8 cellular contexts compared by ENCODE assay signal in the genomic region with DNA sequence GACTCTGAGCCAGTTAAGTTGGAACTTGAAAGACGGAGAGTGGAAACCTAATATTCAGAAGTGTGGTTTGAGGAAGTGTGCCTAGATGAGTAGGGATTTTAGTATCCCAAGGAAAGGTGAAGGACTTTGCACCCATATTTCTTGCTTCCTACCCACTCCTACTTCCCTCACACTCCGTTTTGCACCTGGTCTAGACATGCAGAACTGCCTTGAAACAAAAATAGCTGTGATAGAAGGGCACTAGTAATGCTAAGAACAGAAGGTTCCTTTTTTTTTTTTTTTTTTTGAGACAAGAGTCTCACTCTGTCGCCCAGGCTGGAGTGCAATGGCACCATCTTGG. TPM values are rescaled to one million over a fixed set of nuclear protein-coding genes. Genes with fewer than 3 reads are reported as not detected.
DNase-seq lines count a peak whose midpoint lies in the region; ATAC-seq and TF ChIP-seq lines count a peak whose summit lies in the region.

No MANE protein-coding gene starts in this region.

- no peak for TF ChIP-seq RAD21 in liver (IDR thresholded peaks at IDR 0.05)

- no peaks in the 10 kb centered on the region for H3K9me3 ChIP-seq in liver (ENCODE audit: control insufficient read depth in 4 of 4, low read length in 3 of 4)
- H3K9me3 ChIP-seq in tibial artery: no peaks in the 10 kb centered on the region

- H3K4me1 ChIP-seq in liver (ENCODE audit: control insufficient read depth in 4 of 4, insufficient read depth in 4 of 4, low read length in 3 of 4): peaks cover 0 to 22% (median 10%) of the 10 kb centered on the region in 4 donors
- H3K4me1 ChIP-seq in tibial artery: peaks cover 0 to 19% (median 11%) of the 10 kb centered on the region in 4 donors

- no peaks in the 10 kb centered on the region for H3K27me3 ChIP-seq in liver (ENCODE audit: control insufficient read depth in 4 of 4, insufficient read depth in 4 of 4, low read length in 3 of 4)
- peaks cover 0 to 3% of the 10 kb centered on the region in 2 donors for H3K27me3 ChIP-seq in tibial artery

- 41% methylated on average over 3 of the region's 3 CpGs for WGBS in liver

- H3K27ac Mint-ChIP-seq in activated naive CD4-positive, alpha-beta T cell treated with anti-CD3 and anti-CD28 coated beads for 36 hours: no peak overlapping the region
- no peak overlapping the region for H3K27ac Mint-ChIP-seq in activated naive CD8-positive, alpha-beta T cell

- H3K27ac ChIP-seq in liver (ENCODE audit: low read depth in 1 of 2, low read length in 2 of 2) (no peak overlapping the region), tibial artery (peak overlapping the region in 1 of 2 donors; percentile 82)

- H3K9me3 Mint-ChIP-seq in activated naive CD4-positive, alpha-beta T cell treated with anti-CD3 and anti-CD28 coated beads for 36 hours: no peaks in the 10 kb centered on the region
- H3K9me3 Mint-ChIP-seq in activated naive CD8-positive, alpha-beta T cell (ENCODE audit: low read depth): no peaks in the 10 kb centered on the region

- CTCF ChIA-PET in activated naive CD4-positive, alpha-beta T cell treated with anti-CD3 and anti-CD28 coated beads for 36 hours (lab: Charles Lee): interaction anchor here (0.7 to 3.5 kb wide), 12 partner anchors 9 to 130 kb away, joined by 3 to 19 read pairs (median 4); partner anchors contain the start of gene WNT1

- ATAC-seq in GM18520 (IDR thresholded peaks at IDR 0.05; ENCODE audit: unreplicated experiment): no peak

- intact Hi-C loops in activated naive CD4-positive, alpha-beta T cell treated with anti-CD3 and anti-CD28 coated beads for 36 hours (cut with micrococcal nuclease): no loop called here
- intact Hi-C loops in tibial artery (cut with DNase I; ENCODE audit: low total_unique reads): no loop called here

- TF ChIP-seq CTCF in liver (IDR thresholded peaks at IDR 0.05; ENCODE audit: low read depth, low read length, missing input control): no peak
- no peak for TF ChIP-seq CTCF in tibial artery (IDR thresholded peaks at IDR 0.05)

- H3K27me3 Mint-ChIP-seq in activated naive CD4-positive, alpha-beta T cell treated with anti-CD3 and anti-CD28 coated beads for 36 hours (ENCODE audit: low read depth): peaks cover 2% of the 10 kb centered on the region
- H3K27me3 Mint-ChIP-seq in activated naive CD8-positive, alpha-beta T cell: no peaks in the 10 kb centered on the region

- no peak for DNase-seq in activated naive CD4-positive, alpha-beta T cell treated with anti-CD3 and anti-CD28 coated beads for 36 hours
- no peak for DNase-seq in activated naive CD4-positive, alpha-beta T cell (lab: John Stamatoyannopoulos, UW)
- no peak for DNase-seq in tibial artery
- DNase-seq in NCI-H2029 treated with DMSO at 0.1 percent for 48 hours (lab: John Stamatoyannopoulos, UW): no peak
- DNase-seq in NCI-H524 (lab: John Stamatoyannopoulos, UW): no peak

- H3K4me3 Mint-ChIP-seq in activated naive CD4-positive, alpha-beta T cell treated with anti-CD3 and anti-CD28 coated beads for 36 hours: peak overlapping the region; percentile 97
- peak overlapping the region; percentile 97 for H3K4me3 Mint-ChIP-seq in activated naive CD8-positive, alpha-beta T cell

- H3K9ac ChIP-seq in liver (ENCODE audit: low read depth in 1 of 2, low read length in 2 of 2): no peak overlapping the region

- H3K36me3 Mint-ChIP-seq in activated naive CD4-positive, alpha-beta T cell treated with anti-CD3 and anti-CD28 coated beads for 36 hours (ENCODE audit: low read depth): peaks cover 9% of the 10 kb centered on the region
- H3K36me3 Mint-ChIP-seq in activated naive CD8-positive, alpha-beta T cell: no peaks in the 10 kb centered on the region

- H3K4me3 ChIP-seq in liver (ENCODE audit: low read depth in 1 of 3, low read length in 3 of 3) (peak overlapping the region in 2 of 3 donors; percentile 83 to 84), tibial artery (peak overlapping the region; percentile 83 to 100)

- no peaks in the 10 kb centered on the region for H3K36me3 ChIP-seq in liver (ENCODE audit: control insufficient read depth in 4 of 4, insufficient read depth in 3 of 4, low read depth in 1 of 4, low read length in 3 of 4)
- H3K36me3 ChIP-seq in tibial artery: peaks cover 0 to 3% (median 0%) of the 10 kb centered on the region in 3 donors

- peaks cover 29% of the 10 kb centered on the region for H3K4me1 Mint-ChIP-seq in activated naive CD4-positive, alpha-beta T cell treated with anti-CD3 and anti-CD28 coated beads for 36 hours (ENCODE audit: low read depth)
- H3K4me1 Mint-ChIP-seq in activated naive CD8-positive, alpha-beta T cell (ENCODE audit: low read depth): peaks cover 31% of the 10 kb centered on the region

TF ChIP-seq in liver, 16 proteins besides CTCF, POLR2A, EP300 and RAD21:
- TF ChIP-seq, protein P1, sequence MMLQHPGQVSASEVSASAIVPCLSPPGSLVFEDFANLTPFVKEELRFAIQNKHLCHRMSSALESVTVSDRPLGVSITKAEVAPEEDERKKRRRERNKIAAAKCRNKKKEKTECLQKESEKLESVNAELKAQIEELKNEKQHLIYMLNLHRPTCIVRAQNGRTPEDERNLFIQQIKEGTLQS (IDR thresholded peaks at IDR 0.05): no peak
- TF ChIP-seq NR2F2 (IDR thresholded peaks at IDR 0.05): no peak
- TF ChIP-seq HNF4A (conservative IDR thresholded peaks at IDR 0.05): no peak
- TF ChIP-seq RXRA (IDR thresholded peaks at IDR 0.05): no peak
- no peak for TF ChIP-seq JUND (IDR thresholded peaks at IDR 0.05)
- no peak for TF ChIP-seq YY1 (IDR thresholded peaks at IDR 0.05)
- no peak for TF ChIP-seq MAX (IDR thresholded peaks at IDR 0.05)
- TF ChIP-seq TAF1 (conservative IDR thresholded peaks at IDR 0.05): no peak
- no peak for TF ChIP-seq FOXA2 (IDR thresholded peaks at IDR 0.05)
- no peak for TF ChIP-seq GABPA (IDR thresholded peaks at IDR 0.05 in 1 of 2, conservative IDR thresholded peaks at IDR 0.05 in 1 of 2)
- no peak for TF ChIP-seq FOXA1 (IDR thresholded peaks at IDR 0.05)
- TF ChIP-seq HNF4G (IDR thresholded peaks at IDR 0.05): no peak
- TF ChIP-seq, protein P2, sequence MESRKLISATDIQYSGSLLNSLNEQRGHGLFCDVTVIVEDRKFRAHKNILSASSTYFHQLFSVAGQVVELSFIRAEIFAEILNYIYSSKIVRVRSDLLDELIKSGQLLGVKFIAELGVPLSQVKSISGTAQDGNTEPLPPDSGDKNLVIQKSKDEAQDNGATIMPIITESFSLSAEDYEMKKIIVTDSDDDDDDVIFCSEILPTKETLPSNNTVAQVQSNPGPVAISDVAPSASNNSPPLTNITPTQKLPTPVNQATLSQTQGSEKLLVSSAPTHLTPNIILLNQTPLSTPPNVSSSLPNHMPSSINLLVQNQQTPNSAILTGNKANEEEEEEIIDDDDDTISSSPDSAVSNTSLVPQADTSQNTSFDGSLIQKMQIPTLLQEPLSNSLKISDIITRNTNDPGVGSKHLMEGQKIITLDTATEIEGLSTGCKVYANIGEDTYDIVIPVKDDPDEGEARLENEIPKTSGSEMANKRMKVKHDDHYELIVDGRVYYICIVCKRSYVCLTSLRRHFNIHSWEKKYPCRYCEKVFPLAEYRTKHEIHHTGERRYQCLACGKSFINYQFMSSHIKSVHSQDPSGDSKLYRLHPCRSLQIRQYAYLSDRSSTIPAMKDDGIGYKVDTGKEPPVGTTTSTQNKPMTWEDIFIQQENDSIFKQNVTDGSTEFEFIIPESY (IDR thresholded peaks at IDR 0.05): no peak
- no peak for TF ChIP-seq EGR1 (IDR thresholded peaks at IDR 0.05; ENCODE audit: low read depth in 2 of 2)
- no peak for TF ChIP-seq SP1 (IDR thresholded peaks at IDR 0.05)
- no peak for TF ChIP-seq REST (IDR thresholded peaks at IDR 0.05)

RNA-seq across cellular contexts. Expression of gene ARF3, which starts 0.7 kb away (rescaled TPM):
- total RNA-seq in activated naive CD4-positive, alpha-beta T cell treated with anti-CD3 and anti-CD28 coated beads for 36 hours: 10 to 100 TPM; 84.4 to 87.3 TPM
- 10 to 100 TPM; 17.1 to 21.6 TPM for total RNA-seq in liver
- 10 to 100 TPM; 14.1 to 29.5 TPM for polyA plus RNA-seq in liver

RNA-seq across cellular contexts. Expression of gene WNT10B, which starts 13.5 kb away (rescaled TPM):
- not detected for total RNA-seq in activated naive CD4-positive, alpha-beta T cell treated with anti-CD3 and anti-CD28 coated beads for 36 hours
- total RNA-seq in liver: under 1 TPM in 1 of 2 donors, not detected in 1; 0.08 TPM
- polyA plus RNA-seq in liver: under 1 TPM in 1 of 2 donors, not detected in 1; 0.05 TPM

RNA-seq across cellular contexts. Expression of gene WNT1, which starts 20.1 kb away (rescaled TPM):
- not detected for total RNA-seq in activated naive CD4-positive, alpha-beta T cell treated with anti-CD3 and anti-CD28 coated beads for 36 hours
- not detected for total RNA-seq in liver
- polyA plus RNA-seq in liver: not detected

RNA-seq across cellular contexts. Expression of gene FKBP11, which starts 32.7 kb away (rescaled TPM):
- 10 to 100 TPM; 49.6 to 59.8 TPM for total RNA-seq in activated naive CD4-positive, alpha-beta T cell treated with anti-CD3 and anti-CD28 coated beads for 36 hours
- total RNA-seq in liver: 10 to 100 TPM; 28.6 to 37.3 TPM
- 100 to 1,000 TPM in 1 of 2 donors, 10 to 100 TPM in 1; 92.5 to 162 TPM for polyA plus RNA-seq in liver

RNA-seq across cellular contexts. Expression of gene DDN, which starts 41.2 kb away (rescaled TPM):
- under 1 TPM; 0.20 to 0.21 TPM for total RNA-seq in activated naive CD4-positive, alpha-beta T cell treated with anti-CD3 and anti-CD28 coated beads for 36 hours
- total RNA-seq in liver: under 1 TPM in 1 of 2 donors, not detected in 1; 0.09 TPM
- not detected for polyA plus RNA-seq in liver
